ENCODE assay signal across 19 cellular contexts in the genomic region with DNA sequence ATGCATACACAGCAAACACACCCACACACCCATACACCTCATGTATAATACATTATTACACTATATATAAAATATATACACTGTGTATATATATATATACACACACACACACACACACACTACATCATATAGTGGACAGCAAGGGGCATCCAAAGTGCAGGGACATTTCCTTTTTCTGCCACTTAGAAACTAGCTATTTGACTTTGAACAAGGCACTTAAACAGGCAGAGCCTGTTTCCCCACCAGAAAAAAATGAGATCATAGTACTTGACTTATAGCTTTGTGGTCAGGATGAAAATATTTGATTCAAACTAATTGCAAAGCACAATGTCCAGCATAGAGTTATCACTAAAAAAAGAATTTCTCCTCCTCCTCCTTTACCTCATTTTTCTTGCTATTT.
DNase-seq lines count a peak whose midpoint lies in the region; ATAC-seq and TF ChIP-seq lines count a peak whose summit lies in the region.
"Had no signal": no experiment of that assay in that cellular context is flagged by ENCODE, and none has a peak within 500 bp of the region (broad histone marks: within the 10 kb centered on the region; RNA-seq: fewer than 3 reads in every experiment).

No MANE protein-coding gene starts in this region.

- H4K91ac ChIP-seq in mesenchymal stem cell (ENCODE audit: low read length) = no peak overlapping the region

- H2AFZ ChIP-seq in mesenchymal stem cell (ENCODE audit: low read depth, low read length) = no peak overlapping the region

- no peak overlapping the region for H3K4me2 ChIP-seq in mesenchymal stem cell (ENCODE audit: low read length, poor library complexity, severe bottlenecking)
- H3K4me2 ChIP-seq: KMS-11 had no signal

- H3K36me3 ChIP-seq in HEK293 (ENCODE audit: control insufficient read depth in 2 of 2, insufficient read depth in 1 of 2, low read length in 2 of 2) (no peaks in the 10 kb centered on the region), mesenchymal stem cell (ENCODE audit: control insufficient read depth in 1 of 2, insufficient read depth in 2 of 2, low read depth in 1 of 2, low read length in 2 of 2) (no peaks in the 10 kb centered on the region)
- H3K36me3 ChIP-seq: BE2C had no signal

- H3K4ac ChIP-seq in mesenchymal stem cell (ENCODE audit: low read depth in 1 of 2, low read length in 2 of 2) = no peak overlapping the region

- H3K4me3 ChIP-seq in HEK293 (ENCODE audit: low read depth, low read length) (no peak overlapping the region), fibroblast of mammary gland (ENCODE audit: control insufficient read depth, low read depth, low read length) (no peak overlapping the region), mesenchymal stem cell (ENCODE audit: insufficient read depth in 1 of 2, low read depth in 1 of 2, low read length in 2 of 2) (no peak overlapping the region)

- TF ChIP-seq CTCF in HEK293 (tag by site-specific recombination; IDR thresholded peaks at IDR 0.05) (no peak), fibroblast of mammary gland (conservative IDR thresholded peaks at IDR 0.05; ENCODE audit: control insufficient read depth, insufficient read depth, low read depth, low read length) (no peak), endothelial cell (IDR thresholded peaks at IDR 0.05; ENCODE audit: unreplicated experiment) (no peak)

- DNase-seq in NCI-H748 (lab: John Stamatoyannopoulos, UW; ENCODE audit: unreplicated experiment) (peak; percentile 17), NCI-H748 treated with DMSO at 0.1 percent for 48 hours (lab: John Stamatoyannopoulos, UW) (no peak), fibroblast of mammary gland (ENCODE audit: low read depth) (peak; percentile 23), mesenchymal stem cell (peak; percentile 3), endothelial cell (ENCODE audit: low spot score) (no peak), D341Med (ENCODE audit: low spot score) (no peak)
- DNase-seq: ACHN; BE2C; C1 segment of cervical spinal cord; CD4-positive, CD25-positive, alpha-beta regulatory T cell; CD8-positive, alpha-beta memory T cell; COR-L47; DMS153; GDM1; H9 had no signal

- POLR2A ChIA-PET in HEK293 (lab: Yijun Ruan, JAX) = no interaction called here

- H2AK5ac ChIP-seq in mesenchymal stem cell (ENCODE audit: low read length, severe bottlenecking) = no peak overlapping the region

- no peak overlapping the region for H2BK15ac ChIP-seq in mesenchymal stem cell (ENCODE audit: low read depth, poor library complexity, severe bottlenecking)

- peaks cover 0 to 3% of the 10 kb centered on the region in 2 experiments for H3K27me3 ChIP-seq in mesenchymal stem cell (ENCODE audit: control insufficient read depth in 1 of 2, insufficient read depth in 1 of 2, low read length in 2 of 2)
- H3K27me3 ChIP-seq: BE2C had no signal

- no peak overlapping the region for H3K27ac Mint-ChIP-seq in endothelial cell (ENCODE audit: unreplicated experiment)
- H3K27ac Mint-ChIP-seq: CD4-positive, CD25-positive, alpha-beta regulatory T cell; CD8-positive, alpha-beta memory T cell; H9 had no signal

- H3K23ac ChIP-seq in mesenchymal stem cell (ENCODE audit: low read length in 2 of 2) = no peak overlapping the region

- H3K4me1 ChIP-seq in HEK293 (ENCODE audit: control insufficient read depth, insufficient read depth, low read length) = no peaks in the 10 kb centered on the region
- H3K4me1 ChIP-seq in mesenchymal stem cell (ENCODE audit: control insufficient read depth, insufficient read depth, low read depth, low read length) = no peaks in the 10 kb centered on the region
- H3K4me1 ChIP-seq: BE2C had no signal

- no peak overlapping the region for H3K18ac ChIP-seq in mesenchymal stem cell (ENCODE audit: low read depth in 1 of 2, low read length in 2 of 2)

- H2BK5ac ChIP-seq in mesenchymal stem cell (ENCODE audit: low read depth, low read length, poor library complexity, severe bottlenecking) = no peak overlapping the region

- no peaks in the 10 kb centered on the region for H3K79me1 ChIP-seq in mesenchymal stem cell (replicated peaks; ENCODE audit: low read length, poor library complexity, severe bottlenecking)

- no peak for ATAC-seq in GM18520 (IDR thresholded peaks at IDR 0.05; ENCODE audit: unreplicated experiment)

- H3K9me3 Mint-ChIP-seq in endothelial cell (ENCODE audit: unreplicated experiment) = no peaks in the 10 kb centered on the region
- H3K9me3 Mint-ChIP-seq: CD8-positive, alpha-beta memory T cell; H9 had no signal

- no peaks in the 10 kb centered on the region for H3K9me3 ChIP-seq in HEK293 (ENCODE audit: control insufficient read depth, insufficient read depth, low read depth, low read length)
- no peaks in the 10 kb centered on the region for H3K9me3 ChIP-seq in mesenchymal stem cell (ENCODE audit: control insufficient read depth, low read length)
- H3K9me3 ChIP-seq: BE2C had no signal

- H2BK12ac ChIP-seq in mesenchymal stem cell (ENCODE audit: low read length in 2 of 2) = no peak overlapping the region

- CTCF ChIA-PET in HEK293 (lab: Yijun Ruan, JAX) = interaction anchor here (0.6 to 1.6 kb wide), 2 partner anchors 83 to 617 kb away, joined by 4 to 5 read pairs; no protein-coding TSS in a partner anchor

- no peaks in the 10 kb centered on the region for H3K36me3 Mint-ChIP-seq in endothelial cell (ENCODE audit: low read depth, unreplicated experiment)
- H3K36me3 Mint-ChIP-seq: CD4-positive, CD25-positive, alpha-beta regulatory T cell; CD8-positive, alpha-beta memory T cell had no signal

- H2BK120ac ChIP-seq in mesenchymal stem cell (ENCODE audit: low read depth, low read length) = no peak overlapping the region

- H3K27me3 Mint-ChIP-seq in endothelial cell (ENCODE audit: unreplicated experiment) = peaks cover 1% of the 10 kb centered on the region

- H3K4me3 Mint-ChIP-seq in endothelial cell (ENCODE audit: unreplicated experiment) = no peak overlapping the region
- H3K4me3 Mint-ChIP-seq: CD4-positive, CD25-positive, alpha-beta regulatory T cell; CD8-positive, alpha-beta memory T cell; H9 had no signal

- no peak overlapping the region for H3K9ac ChIP-seq in mesenchymal stem cell (ENCODE audit: low read length)
- H3K9ac ChIP-seq: KMS-11 had no signal

- no peak overlapping the region for H3K14ac ChIP-seq in mesenchymal stem cell (ENCODE audit: low read length in 2 of 2)

- H4K8ac ChIP-seq in mesenchymal stem cell (ENCODE audit: low read length) = no peak overlapping the region

- H3K27ac ChIP-seq in HEK293 (ENCODE audit: extremely low read depth, low read depth, low read length) (no peak overlapping the region), mesenchymal stem cell (ENCODE audit: low read length, poor library complexity, severe bottlenecking) (no peak overlapping the region)
- H3K27ac ChIP-seq: HL-60, KMS-11 had no signal

- peaks cover 8% of the 10 kb centered on the region for H3K4me1 Mint-ChIP-seq in endothelial cell (ENCODE audit: unreplicated experiment)
- H3K4me1 Mint-ChIP-seq: CD4-positive, CD25-positive, alpha-beta regulatory T cell; CD8-positive, alpha-beta memory T cell had no signal

TF ChIP-seq in HEK293, 187 proteins besides CTCF, POLR2A, EP300 and RAD21:
- TF ChIP-seq ZNF335 (tag by site-specific recombination; conservative IDR thresholded peaks at IDR 0.05) (0 out of 2 replicates have a peak, but pooled peaks have one; percentile 20), ZNF404 (tag by site-specific recombination; IDR thresholded peaks at IDR 0.05) (no peak)
- TF ChIP-seq, protein P1, sequence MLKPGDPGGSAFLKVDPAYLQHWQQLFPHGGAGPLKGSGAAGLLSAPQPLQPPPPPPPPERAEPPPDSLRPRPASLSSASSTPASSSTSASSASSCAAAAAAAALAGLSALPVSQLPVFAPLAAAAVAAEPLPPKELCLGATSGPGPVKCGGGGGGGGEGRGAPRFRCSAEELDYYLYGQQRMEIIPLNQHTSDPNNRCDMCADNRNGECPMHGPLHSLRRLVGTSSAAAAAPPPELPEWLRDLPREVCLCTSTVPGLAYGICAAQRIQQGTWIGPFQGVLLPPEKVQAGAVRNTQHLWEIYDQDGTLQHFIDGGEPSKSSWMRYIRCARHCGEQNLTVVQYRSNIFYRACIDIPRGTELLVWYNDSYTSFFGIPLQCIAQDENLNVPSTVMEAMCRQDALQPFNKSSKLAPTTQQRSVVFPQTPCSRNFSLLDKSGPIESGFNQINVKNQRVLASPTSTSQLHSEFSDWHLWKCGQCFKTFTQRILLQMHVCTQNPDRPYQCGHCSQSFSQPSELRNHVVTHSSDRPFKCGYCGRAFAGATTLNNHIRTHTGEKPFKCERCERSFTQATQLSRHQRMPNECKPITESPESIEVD (tag by site-specific recombination; IDR thresholded peaks at IDR 0.05) = peak; percentile 33; the same call in 1 of the 2 replicates

Comparison
In these comparisons a context has a peak if more than half of its experiments do, and no peak if none do; other contexts are left out.
1. DNase-seq: peak in NCI-H748 (single experiment), fibroblast of mammary gland (single experiment) and mesenchymal stem cell (single experiment); none in NCI-H748 treated with DMSO at 0.1 percent for 48 hours (single experiment), endothelial cell (single experiment) and D341Med (single experiment).